In genomic region chr7:54898659-54899340, GRCh38 we compare ENCODE assay signal across 14 cellular contexts.
"Had no signal": no experiment of that assay in that cellular context is flagged by ENCODE, and none has a peak within 500 bp of the region (broad histone marks: within the 10 kb centered on the region; RNA-seq: fewer than 3 reads in every experiment).

No MANE protein-coding gene starts in this region.

- ATAC-seq: lower lobe of right lung, right lobe of liver had no signal

- H3K27ac ChIP-seq: brain microvascular endothelial cell, lower lobe of right lung, right lobe of liver, upper lobe of left lung had no signal

- H3K4me1 ChIP-seq: esophagus squamous epithelium, lower lobe of right lung, right lobe of liver, upper lobe of left lung had no signal

- H3K4me3 ChIP-seq: esophagus squamous epithelium, lower lobe of right lung, right lobe of liver, upper lobe of left lung had no signal

- DNase-seq: activated CD4-positive, alpha-beta T cell treated with anti-CD3 and anti-CD28 coated beads, Interleukin-2, amount 10 ng/mL, durations not matched to agents 7 days and 5 days; activated CD4-positive, CD25-positive, alpha-beta regulatory T cell; cerebellar nuclear complex; dermis blood vessel endothelial cell; endodermal cell; esophagus squamous epithelium; hypothalamus; lower lobe of right lung; right lobe of liver; stimulated activated CD4-positive, alpha-beta T cell treated with anti-CD3 and anti-CD28 coated beads, Interleukin-12 subunit alpha, Interleukin-12 subunit beta, amount 100 ng/mL, for 4 hours; stimulated activated naive CD4-positive, alpha-beta T cell; T-helper 2 cell; upper lobe of left lung had no signal

- H3K27me3 ChIP-seq: brain microvascular endothelial cell, esophagus squamous epithelium, right lobe of liver, upper lobe of left lung had no signal

- H3K36me3 ChIP-seq: brain microvascular endothelial cell, esophagus squamous epithelium, lower lobe of right lung, right lobe of liver, upper lobe of left lung had no signal

- H3K9me3 ChIP-seq: esophagus squamous epithelium, lower lobe of right lung, right lobe of liver, upper lobe of left lung had no signal
